33 cellular contexts compared by ENCODE assay signal in genomic region chr20:10190456-10190855, GRCh38. TPM values are rescaled to one million over a fixed set of nuclear protein-coding genes. Genes with fewer than 3 reads are reported as not detected.
"Had no signal": no experiment of that assay in that cellular context is flagged by ENCODE, and none has a peak within 500 bp of the region (broad histone marks: within the 10 kb centered on the region; RNA-seq: fewer than 3 reads in every experiment).

No MANE protein-coding gene starts in this region.

- H3K4me3 Mint-ChIP-seq: activated naive CD4-positive, alpha-beta T cell treated with anti-CD3 and anti-CD28 coated beads for 36 hours; activated naive CD4-positive, alpha-beta T cell treated with anti-CD3 and anti-CD28 coated beads, Interleukin-2, amount 10 ng/mL, durations not matched to agents 7 days and 5 days; activated naive CD4-positive, alpha-beta T cell treated with anti-CD3 and anti-CD28 coated beads, Interleukin-2, amount 50 U/mL, for 24 hours; activated naive CD8-positive, alpha-beta T cell; activated naive CD8-positive, alpha-beta T cell treated with anti-CD3 and anti-CD28 coated beads for 36 hours; activated naive CD8-positive, alpha-beta T cell treated with anti-CD3 and anti-CD28 coated beads, Interleukin-2, amount 10 ng/mL, durations not matched to agents 7 days and 5 days; activated naive CD8-positive, alpha-beta T cell treated with anti-CD3 and anti-CD28 coated beads, Interleukin-2, amount 50 U/mL, for 24 hours; activated T-cell treated with anti-CD3 and anti-CD28 coated beads, Interleukin-2, amount 50 U/mL, for 24 hours; activated T-cell treated with anti-CD3 and anti-CD28 coated beads, Interleukin-2, amount 50 U/mL, for 4 hours; activated T-cell treated with anti-CD3 and anti-CD28 coated beads, Interleukin-2, amount 50 U/mL, for 72 hours; activated T-helper 1 cell treated with anti-CD3 and anti-CD28 coated beads, Interleukin-12 subunit alpha, Interleukin-12 subunit beta, Interleukin-2, Interleukin-4 antibody, amounts not matched to agents 30 ng/mL and 10 ng/mL and 1 ng/mL, durations not matched to agents 14 hours and 24 hours and 36 hours; activated T-helper 17 cell treated with anti-CD3 and anti-CD28 coated beads, Interleukin-2, amount 50 U/mL, for 72 hours; brain; central memory CD8-positive, alpha-beta T cell had no signal

- H3K27ac Mint-ChIP-seq: activated naive CD4-positive, alpha-beta T cell treated with anti-CD3 and anti-CD28 coated beads for 36 hours; activated naive CD4-positive, alpha-beta T cell treated with anti-CD3 and anti-CD28 coated beads, Interleukin-2, amount 10 ng/mL, durations not matched to agents 7 days and 5 days; activated naive CD4-positive, alpha-beta T cell treated with anti-CD3 and anti-CD28 coated beads, Interleukin-2, amount 50 U/mL, for 24 hours; activated naive CD4-positive, alpha-beta T cell treated with anti-CD3 and anti-CD28 coated beads, Interleukin-2, amount 50 U/mL, for 72 hours; activated naive CD8-positive, alpha-beta T cell; activated naive CD8-positive, alpha-beta T cell treated with anti-CD3 and anti-CD28 coated beads for 36 hours; activated naive CD8-positive, alpha-beta T cell treated with anti-CD3 and anti-CD28 coated beads, Interleukin-2, amount 10 ng/mL, durations not matched to agents 7 days and 5 days; activated naive CD8-positive, alpha-beta T cell treated with anti-CD3 and anti-CD28 coated beads, Interleukin-2, amount 50 U/mL, for 24 hours; activated T-cell treated with anti-CD3 and anti-CD28 coated beads, Interleukin-2, amount 50 U/mL, for 24 hours; activated T-cell treated with anti-CD3 and anti-CD28 coated beads, Interleukin-2, amount 50 U/mL, for 72 hours; activated T-helper 1 cell treated with anti-CD3 and anti-CD28 coated beads, Interleukin-12 subunit alpha, Interleukin-12 subunit beta, Interleukin-2, Interleukin-4 antibody, amounts not matched to agents 30 ng/mL and 10 ng/mL and 1 ng/mL, durations not matched to agents 14 hours and 24 hours and 36 hours; activated T-helper 17 cell treated with anti-CD3 and anti-CD28 coated beads, Interleukin-2, amount 50 U/mL, for 72 hours; activated T-helper 2 cell treated with anti-CD3 and anti-CD28 coated beads, Interferon-gamma antibody, Interleukin-2, Interleukin-4, amounts not matched to agents 10 μg/mL and 5 μg/mL and 100 μg/mL, durations not matched to agents 14 hours and 24 hours and 36 hours; brain had no signal

- H3K4me1 Mint-ChIP-seq: activated naive CD4-positive, alpha-beta T cell treated with anti-CD3 and anti-CD28 coated beads, Interleukin-2, amount 10 ng/mL, durations not matched to agents 7 days and 5 days; activated naive CD4-positive, alpha-beta T cell treated with anti-CD3 and anti-CD28 coated beads, Interleukin-2, amount 50 U/mL, for 24 hours; activated naive CD8-positive, alpha-beta T cell treated with anti-CD3 and anti-CD28 coated beads for 36 hours; activated naive CD8-positive, alpha-beta T cell treated with anti-CD3 and anti-CD28 coated beads, Interleukin-2, amount 10 ng/mL, durations not matched to agents 7 days and 5 days; activated naive CD8-positive, alpha-beta T cell treated with anti-CD3 and anti-CD28 coated beads, Interleukin-2, amount 50 U/mL, for 24 hours; activated T-helper 17 cell treated with anti-CD3 and anti-CD28 coated beads, Interleukin-2, amount 50 U/mL, for 72 hours; central memory CD8-positive, alpha-beta T cell had no signal

- H3K36me3 Mint-ChIP-seq: activated naive CD4-positive, alpha-beta T cell treated with anti-CD3 and anti-CD28 coated beads, Interleukin-2, amount 10 ng/mL, durations not matched to agents 7 days and 5 days; activated naive CD4-positive, alpha-beta T cell treated with anti-CD3 and anti-CD28 coated beads, Interleukin-2, amount 50 U/mL, for 24 hours; activated naive CD4-positive, alpha-beta T cell treated with anti-CD3 and anti-CD28 coated beads, Interleukin-2, amount 50 U/mL, for 72 hours; activated naive CD8-positive, alpha-beta T cell treated with anti-CD3 and anti-CD28 coated beads for 36 hours; activated naive CD8-positive, alpha-beta T cell treated with anti-CD3 and anti-CD28 coated beads, Interleukin-2, amount 10 ng/mL, durations not matched to agents 7 days and 5 days; brain had no signal

- DNase-seq: activated effector memory CD4-positive, alpha-beta T cell treated with anti-CD3 and anti-CD28 coated beads, Interleukin-2, amount 50 U/mL, for 16 hours; activated effector memory CD4-positive, alpha-beta T cell treated with Interleukin-2 at 50 U/mL for 16 hours; activated gamma-delta T cell; activated gamma-delta T cell treated with Interleukin-2 at 50 U/mL for 16 hours; activated naive CD4-positive, alpha-beta T cell; activated naive CD4-positive, alpha-beta T cell treated with anti-CD3 and anti-CD28 coated beads for 36 hours; activated naive CD4-positive, alpha-beta T cell treated with anti-CD3 and anti-CD28 coated beads, Interleukin-2, amount 10 ng/mL, durations not matched to agents 7 days and 5 days; activated naive CD4-positive, alpha-beta T cell treated with anti-CD3 and anti-CD28 coated beads, Interleukin-2, amount 50 U/mL, for 16 hours; activated naive CD4-positive, alpha-beta T cell treated with Interleukin-2 at 50 U/mL for 16 hours; activated naive CD8-positive, alpha-beta T cell treated with anti-CD3 and anti-CD28 coated beads for 36 hours; activated naive CD8-positive, alpha-beta T cell treated with anti-CD3 and anti-CD28 coated beads, Interleukin-2, amount 10 ng/mL, durations not matched to agents 7 days and 5 days; activated naive CD8-positive, alpha-beta T cell treated with anti-CD3 and anti-CD28 coated beads, Interleukin-2, amount 50 U/mL, for 24 hours; activated T-cell treated with anti-CD3 and anti-CD28 coated beads, Interleukin-2, amount 50 U/mL, for 24 hours; activated T-cell treated with anti-CD3 and anti-CD28 coated beads, Interleukin-2, amount 50 U/mL, for 4 hours; activated T-cell treated with anti-CD3 and anti-CD28 coated beads, Interleukin-2, amount 50 U/mL, for 72 hours; adrenal gland; amniotic stem cell; amygdala; anterior cingulate cortex; aorta; body of pancreas; brain microvascular endothelial cell; central memory CD4-positive, alpha-beta T cell; colonic mucosa had no signal

- H3K27me3 Mint-ChIP-seq: activated naive CD4-positive, alpha-beta T cell treated with anti-CD3 and anti-CD28 coated beads, Interleukin-2, amount 10 ng/mL, durations not matched to agents 7 days and 5 days; activated naive CD8-positive, alpha-beta T cell treated with anti-CD3 and anti-CD28 coated beads, Interleukin-2, amount 10 ng/mL, durations not matched to agents 7 days and 5 days had no signal

- ATAC-seq: activated naive CD4-positive, alpha-beta T cell treated with anti-CD3 and anti-CD28 coated beads, Interleukin-2, amount 50 U/mL, for 72 hours; activated naive CD8-positive, alpha-beta T cell treated with anti-CD3 and anti-CD28 coated beads, Interleukin-2, amount 50 U/mL, for 24 hours; activated T-cell treated with anti-CD3 and anti-CD28 coated beads, Interleukin-2, amount 50 U/mL, for 4 hours; activated T-cell treated with anti-CD3 and anti-CD28 coated beads, Interleukin-2, amount 50 U/mL, for 72 hours; activated T-helper 17 cell treated with anti-CD3 and anti-CD28 coated beads, Interleukin-2, amount 50 U/mL, for 72 hours; body of pancreas had no signal

- H3K9me3 Mint-ChIP-seq: activated T-cell treated with anti-CD3 and anti-CD28 coated beads, Interleukin-2, amount 50 U/mL, for 24 hours had no signal

RNA-seq across cellular contexts. Expression of gene SNAP25, which starts 28.2 kb away (rescaled TPM):
- total RNA-seq: activated naive CD4-positive, alpha-beta T cell treated with anti-CD3 and anti-CD28 coated beads for 36 hours; activated naive CD8-positive, alpha-beta T cell treated with anti-CD3 and anti-CD28 coated beads for 36 hours; activated naive CD8-positive, alpha-beta T cell treated with anti-CD3 and anti-CD28 coated beads, Interleukin-2, amount 10 ng/mL, durations not matched to agents 7 days and 5 days; bronchial epithelial cell had no signal
